23 cellular contexts compared by ENCODE assay signal in the genomic region with DNA sequence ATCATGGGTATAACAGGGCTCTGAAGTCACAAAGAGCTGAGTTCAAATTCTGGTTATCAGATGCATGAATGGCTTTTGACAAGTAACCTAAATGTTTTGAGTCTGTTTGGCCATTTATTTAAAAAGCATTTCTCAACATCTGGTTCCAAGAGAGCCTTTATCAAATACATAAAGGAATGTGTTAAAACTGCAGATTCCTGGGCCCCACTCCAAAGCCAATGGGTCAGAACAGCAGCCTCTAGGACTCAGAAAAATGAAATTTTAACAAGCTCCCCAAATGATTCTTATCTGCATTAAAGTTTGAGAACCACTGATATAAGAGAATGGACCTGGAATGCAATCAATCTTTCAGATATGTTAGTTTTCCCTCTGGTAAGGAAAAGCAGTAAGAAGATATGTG. TPM values are rescaled to one million over a fixed set of nuclear protein-coding genes. Genes with fewer than 3 reads are reported as not detected.
DNase-seq lines count a peak whose midpoint lies in the region; ATAC-seq, FAIRE-seq and TF ChIP-seq lines count a peak whose summit lies in the region.
"Had no signal": no experiment of that assay in that cellular context is flagged by ENCODE, and none has a peak within 500 bp of the region (broad histone marks: within the 10 kb centered on the region; RNA-seq: fewer than 3 reads in every experiment).

No MANE protein-coding gene starts in this region.

- TF ChIP-seq EP300 in A549 (IDR thresholded peaks at IDR 0.05), result no peak

- no peak for TF ChIP-seq RAD21 in A549 (conservative IDR thresholded peaks at IDR 0.05 in 1 of 2, IDR thresholded peaks at IDR 0.05 in 1 of 2)

- peaks cover 62% of the 10 kb centered on the region for H3K4me1 ChIP-seq in A549
- peaks cover 38% of the 10 kb centered on the region for H3K4me1 ChIP-seq in CD8-positive, alpha-beta T cell (ENCODE audit: insufficient read depth, low read length)

- H3K36me3 ChIP-seq in CD8-positive, alpha-beta T cell (ENCODE audit: insufficient read depth, low read length), result peaks cover 5% of the 10 kb centered on the region

- intact Hi-C loops in CD8-positive, alpha-beta T cell (cut with DNase I, micrococcal nuclease), result no loop called here
- intact Hi-C loops in MCF 10A (cut with micrococcal nuclease), result no loop called here

- H3K27me3 Mint-ChIP-seq in CD8-positive, alpha-beta T cell (ENCODE audit: low read depth), result no peaks in the 10 kb centered on the region
- peaks cover 0 to 10% (median 0%) of the 10 kb centered on the region in 3 donors for H3K27me3 Mint-ChIP-seq in immature natural killer cell (ENCODE audit: low read depth in 3 of 3)
- H3K27me3 Mint-ChIP-seq in MCF 10A (ENCODE audit: insufficient read depth, unreplicated experiment), result no peaks in the 10 kb centered on the region
- H3K27me3 Mint-ChIP-seq: CD4-positive, CD25-positive, alpha-beta regulatory T cell; memory B cell had no signal

- BruUV-seq in MCF 10A (replicated peaks; lab: Mats Ljungman, UMichigan), result no TSS peak

- no peak overlapping the region for H3K4me3 Mint-ChIP-seq in CD8-positive, alpha-beta T cell
- H3K4me3 Mint-ChIP-seq in immature natural killer cell (peak overlapping the region; percentile 77 to 85 (median 81)), MCF 10A (ENCODE audit: unreplicated experiment) (no peak overlapping the region)
- H3K4me3 Mint-ChIP-seq: memory B cell had no signal

- H3K4me2 ChIP-seq in A549, result peak overlapping the region; percentile 92

- no peaks in the 10 kb centered on the region for H3K9me3 Mint-ChIP-seq in CD8-positive, alpha-beta T cell
- H3K9me3 Mint-ChIP-seq in immature natural killer cell (peaks cover 0 to 2% (median 0%) of the 10 kb centered on the region in 6 donors), MCF 10A (ENCODE audit: unreplicated experiment) (no peaks in the 10 kb centered on the region)
- H3K9me3 Mint-ChIP-seq: memory B cell; T-helper 2 cell treated with Interferon-gamma antibody and Interleukin-4, amounts not matched to agents 5 μg/mL and 100 μg/mL, for 36 hours had no signal

- H3K36me3 Mint-ChIP-seq in CD8-positive, alpha-beta T cell, result peaks cover 42% of the 10 kb centered on the region
- H3K36me3 Mint-ChIP-seq in immature natural killer cell (peaks cover 0 to 22% (median 14%) of the 10 kb centered on the region in 3 donors), MCF 10A (ENCODE audit: insufficient read depth, unreplicated experiment) (peaks cover 34% of the 10 kb centered on the region)

- peak overlapping the region; percentile 80; the same call in 1 of the 3 replicates for H3K4me3 ChIP-seq in A549
- no peak overlapping the region for H3K4me3 ChIP-seq in CD8-positive, alpha-beta T cell (ENCODE audit: low read depth, low read length)
- H3K4me3 ChIP-seq: ascending aorta, pancreas, SK-N-MC had no signal

- TF ChIP-seq POLR2A in A549 (IDR thresholded peaks at IDR 0.05; ENCODE audit: low read length), result no peak

- CTCF ChIA-PET in A549 (lab: Yijun Ruan, JAX) (interaction anchor here (0.6 to 1.6 kb wide), 4 partner anchors 49 to 355 kb away, joined by 3 to 5 read pairs (median 5); a partner anchor contains a TSS), MCF 10A (lab: Yijun Ruan, JAX) (interaction anchor here (0.6 to 1.7 kb wide), 6 partner anchors 27 to 443 kb away, joined by 3 to 6 read pairs (median 3); a partner anchor contains a TSS)
- CTCF ChIA-PET in CD8-positive, alpha-beta T cell (lab: Charles Lee), result interaction anchor here (1.2 kb wide), 1 partner anchor 353 kb away, joined by 9 read pairs; no protein-coding TSS in a partner anchor

- peak overlapping the region; percentile 10 for H3K27ac Mint-ChIP-seq in CD8-positive, alpha-beta T cell
- H3K27ac Mint-ChIP-seq in immature natural killer cell, result peak overlapping the region; percentile 69 to 94 (median 89)
- H3K27ac Mint-ChIP-seq in MCF 10A (ENCODE audit: low read depth, unreplicated experiment), result no peak overlapping the region
- H3K27ac Mint-ChIP-seq: T-helper 2 cell treated with Interferon-gamma antibody and Interleukin-4, amounts not matched to agents 5 μg/mL and 100 μg/mL, for 36 hours had no signal

- no peak for ATAC-seq in A549
- no peak for ATAC-seq in CD8-positive, alpha-beta T cell
- ATAC-seq in GM19397 (IDR thresholded peaks at IDR 0.05; ENCODE audit: unreplicated experiment), result no peak
- ATAC-seq: esophagus mucosa, pancreas, right cardiac atrium had no signal

- H3K4me1 Mint-ChIP-seq in CD8-positive, alpha-beta T cell (ENCODE audit: low read depth), result peaks cover 56% of the 10 kb centered on the region
- peaks cover 75 to 79% of the 10 kb centered on the region in 2 donors for H3K4me1 Mint-ChIP-seq in immature natural killer cell
- peaks cover 18% of the 10 kb centered on the region for H3K4me1 Mint-ChIP-seq in MCF 10A (ENCODE audit: insufficient read depth, unreplicated experiment)

- POLR2A ChIA-PET in A549 (lab: Yijun Ruan, JAX), result no interaction called here
- POLR2A ChIA-PET in CD8-positive, alpha-beta T cell (lab: Charles Lee), result no interaction called here
- POLR2A ChIA-PET in MCF 10A (lab: Yijun Ruan, JAX), result interaction anchor here (0.6 to 1.2 kb wide), 7 partner anchors 30 to 557 kb away, joined by 3 to 4 read pairs (median 3); no protein-coding TSS in a partner anchor

- H3K9me3 ChIP-seq in A549, result no peaks in the 10 kb centered on the region
- H3K9me3 ChIP-seq in CD8-positive, alpha-beta T cell (ENCODE audit: low read length), result no peaks in the 10 kb centered on the region
- H3K9me3 ChIP-seq: ascending aorta, pancreas had no signal

- no peak for FAIRE-seq in A549 (lab: Jason Lieb, UNC)
- FAIRE-seq: pancreas had no signal

- H3K27me3 ChIP-seq in CD8-positive, alpha-beta T cell (ENCODE audit: insufficient read depth, low read length), result no peaks in the 10 kb centered on the region
- H3K27me3 ChIP-seq: ascending aorta, pancreas had no signal

- DNase-seq in A549 (ENCODE audit: low read depth in 1 of 2, low spot score in 1 of 2), result no peak
- DNase-seq in CD8-positive, alpha-beta T cell, result no peak
- peak; percentile 47 for DNase-seq in amniotic epithelial cell (ENCODE audit: low read depth)
- no peak for DNase-seq in immature natural killer cell
- DNase-seq in HT-29 (ENCODE audit: low spot score), result no peak
- no peak for DNase-seq in 8988T
- DNase-seq in MCF 10A (ENCODE audit: unreplicated experiment), result no peak
- DNase-seq: CD4-positive, CD25-positive, alpha-beta regulatory T cell; central memory CD4-positive, alpha-beta T cell; kidney glomerular epithelial cell; NCI-H1694; NCI-H2171; NCI-H526; pancreas; RPMI8226; WERI-Rb-1 had no signal

- H3K27ac ChIP-seq in A549, result peak overlapping the region; percentile 54 to 92; a peak in 4 of 6 replicates
- H3K27ac ChIP-seq in CD8-positive, alpha-beta T cell (ENCODE audit: low read depth, low read length), result no peak overlapping the region
- H3K27ac ChIP-seq: ascending aorta, pancreas, SK-N-MC, WERI-Rb-1 had no signal

- no peak for TF ChIP-seq CTCF in A549 (IDR thresholded peaks at IDR 0.05)
- TF ChIP-seq CTCF in CD8-positive, alpha-beta T cell (IDR thresholded peaks at IDR 0.05), result no peak
- TF ChIP-seq CTCF in MCF 10A (IDR thresholded peaks at IDR 0.05; ENCODE audit: unreplicated experiment), result no peak

TF ChIP-seq in A549, 52 proteins besides CTCF, POLR2A, EP300 and RAD21 (continues in another document):
- TF ChIP-seq, protein P1, sequence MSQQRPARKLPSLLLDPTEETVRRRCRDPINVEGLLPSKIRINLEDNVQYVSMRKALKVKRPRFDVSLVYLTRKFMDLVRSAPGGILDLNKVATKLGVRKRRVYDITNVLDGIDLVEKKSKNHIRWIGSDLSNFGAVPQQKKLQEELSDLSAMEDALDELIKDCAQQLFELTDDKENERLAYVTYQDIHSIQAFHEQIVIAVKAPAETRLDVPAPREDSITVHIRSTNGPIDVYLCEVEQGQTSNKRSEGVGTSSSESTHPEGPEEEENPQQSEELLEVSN (IDR thresholded peaks at IDR 0.05; ENCODE audit: borderline replicate concordance, low read depth), result no peak
- TF ChIP-seq, protein P2, sequence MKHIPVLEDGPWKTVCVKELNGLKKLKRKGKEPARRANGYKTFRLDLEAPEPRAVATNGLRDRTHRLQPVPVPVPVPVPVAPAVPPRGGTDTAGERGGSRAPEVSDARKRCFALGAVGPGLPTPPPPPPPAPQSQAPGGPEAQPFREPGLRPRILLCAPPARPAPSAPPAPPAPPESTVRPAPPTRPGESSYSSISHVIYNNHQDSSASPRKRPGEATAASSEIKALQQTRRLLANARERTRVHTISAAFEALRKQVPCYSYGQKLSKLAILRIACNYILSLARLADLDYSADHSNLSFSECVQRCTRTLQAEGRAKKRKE (CRISPR knock-in tag; IDR thresholded peaks at IDR 0.05; ENCODE audit: low read depth), result no peak
- TF ChIP-seq PHF8 (IDR thresholded peaks at IDR 0.05; ENCODE audit: borderline replicate concordance, low read depth) (no peak), FOSB (CRISPR knock-in tag; IDR thresholded peaks at IDR 0.05) (no peak), EHF (CRISPR knock-in tag; IDR thresholded peaks at IDR 0.05) (no peak), HOXA7 (CRISPR knock-in tag; IDR thresholded peaks at IDR 0.05) (no peak), FOSL2 (IDR thresholded peaks at IDR 0.05) (no peak), FOSL2 (CRISPR knock-in tag; IDR thresholded peaks at IDR 0.05) (no peak), RCOR1 (IDR thresholded peaks at IDR 0.05; ENCODE audit: low read depth, low read length) (no peak), HOXB13 (CRISPR knock-in tag; IDR thresholded peaks at IDR 0.05; ENCODE audit: low read depth) (no peak), CHD4 (IDR thresholded peaks at IDR 0.05; ENCODE audit: borderline replicate concordance) (no peak), ESRRA (IDR thresholded peaks at IDR 0.05; ENCODE audit: borderline replicate concordance, low read length) (no peak)

RNA-seq across cellular contexts. Expression of a gene that starts 3.4 kb away (rescaled TPM):
- polyA plus RNA-seq in A549 (2011; rRNA removed), result 134 and 193 TPM in 2 replicates
- 79.4 and 85.4 TPM in 2 replicates for polyA plus RNA-seq in A549 (2012; cell fraction: cytosol; rRNA removed)
- polyA plus RNA-seq in A549 (2012; cell fraction: nucleus; rRNA removed), result 41.2 and 64.4 TPM in 2 replicates
- polyA plus RNA-seq in A549 (2017; fragmentation: RNase III; extraction: RNeasy Plus Mini Kit Qiagen cat#74134 plus additional on column Dnase treatment), result 95.1 to 101 TPM (median 98.6 TPM) in 3 replicates
- polyA minus RNA-seq in A549 (2011; rRNA and poly(A)+ RNA removed), result 107 and 108 TPM in 2 replicates
- total RNA-seq in CD8-positive, alpha-beta T cell, result 10 to 100 TPM; 18.2 to 18.6 TPM
- 10 to 100 TPM; 24.0 to 29.0 (median 24.3) TPM for polyA plus RNA-seq in immature natural killer cell
- total RNA-seq in HT-29 (2014; rRNA removed; shearing (Covaris generic)), result 8.1 and 8.5 TPM in 2 replicates
- total RNA-seq in MCF 10A (2022), result 18.3 and 20.4 TPM in 2 replicates

RNA-seq across cellular contexts. Expression of a gene that starts 56.9 kb away (rescaled TPM):
- 1.3 and 1.4 TPM in 2 replicates for polyA plus RNA-seq in A549 (2011; rRNA removed)
- polyA plus RNA-seq in A549 (2012; cell fraction: cytosol; rRNA removed), result 0.26 and 0.31 TPM in 2 replicates
- polyA plus RNA-seq in A549 (2012; cell fraction: nucleus; rRNA removed), result 0.16 and 0.21 TPM in 2 replicates
- 0.68 to 0.94 TPM (median 0.93 TPM) in 3 replicates for polyA plus RNA-seq in A549 (2017; fragmentation: RNase III; extraction: RNeasy Plus Mini Kit Qiagen cat#74134 plus additional on column Dnase treatment)
- 3.3 and 4.8 TPM in 2 replicates for polyA minus RNA-seq in A549 (2011; rRNA and poly(A)+ RNA removed)
- 1 to 10 TPM in 1 of 2 experiments, under 1 TPM in 1; 1.00 to 1.1 TPM for total RNA-seq in CD8-positive, alpha-beta T cell
- 1 to 10 TPM; 1.1 to 4.9 (median 2.8) TPM for polyA plus RNA-seq in immature natural killer cell
- 0.03 TPM in 2 replicates for total RNA-seq in HT-29 (2014; rRNA removed; shearing (Covaris generic))
- 4.4 and 4.7 TPM in 2 replicates for total RNA-seq in MCF 10A (2022)

Comparison
In these comparisons a context has a peak if more than half of its experiments do, and no peak if none do; other contexts are left out.
1. H3K4me3 Mint-ChIP-seq: peak in immature natural killer cell (5 of 5); none in CD8-positive, alpha-beta T cell (single experiment) and MCF 10A (single experiment).